In the genomic region with DNA sequence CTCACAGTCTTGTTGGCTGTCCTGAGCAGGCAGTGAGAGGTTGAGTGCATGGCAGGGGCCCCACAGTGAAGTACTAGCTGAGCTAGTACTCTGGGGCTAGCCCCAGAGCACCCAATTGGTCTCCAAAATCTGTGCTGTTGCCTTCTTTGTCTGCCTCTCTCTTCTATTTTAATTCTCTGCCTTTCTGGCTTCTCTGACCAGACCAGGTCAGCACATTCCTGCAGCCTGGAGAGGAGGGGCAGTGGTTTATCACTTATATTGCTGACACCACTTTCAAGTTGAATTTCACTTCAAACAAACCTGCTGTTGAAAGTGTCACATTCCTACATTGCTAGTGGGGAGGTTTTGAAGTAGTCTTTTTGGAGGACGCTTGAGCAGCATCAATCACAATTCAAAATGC, we compare ENCODE assay signal across 18 cellular contexts.
"Had no signal": no experiment of that assay in that cellular context is flagged by ENCODE, and none has a peak within 500 bp of the region (broad histone marks: within the 10 kb centered on the region; RNA-seq: fewer than 3 reads in every experiment).

No MANE protein-coding gene starts in this region.

- H3K4me3 Mint-ChIP-seq: naive thymus-derived CD8-positive, alpha-beta T cell had no signal

- H3K4me1 ChIP-seq: colonic mucosa, heart left ventricle, upper lobe of left lung, uterus had no signal

- H3K36me3 ChIP-seq: colonic mucosa, heart left ventricle, upper lobe of left lung, uterus had no signal

- H3K27ac ChIP-seq: colonic mucosa, heart left ventricle, upper lobe of left lung, uterus had no signal

- FAIRE-seq: endothelial cell of umbilical vein had no signal

- H3K9me3 ChIP-seq: colonic mucosa, mucosa of descending colon, uterus had no signal

- ATAC-seq: heart left ventricle; left lobe of liver; mucosa of descending colon; naive thymus-derived CD8-positive, alpha-beta T cell had no signal

- DNase-seq: colonic mucosa; dermis blood vessel endothelial cell; erythroblast; foreskin melanocyte; heart left ventricle; hippocampal formation; kidney glomerular epithelial cell; mammary epithelial cell; mucosa of descending colon; naive thymus-derived CD8-positive, alpha-beta T cell; posterior cingulate gyrus; stimulated activated CD4-positive, alpha-beta T cell treated with anti-CD3 and anti-CD28 coated beads, Interleukin-2, amount 100 ng/mL, for 48 hours; stimulated activated naive CD4-positive, alpha-beta T cell treated with Interleukin-2 at 50 U/mL for 16 hours; upper lobe of left lung; uterus had no signal

- H3K27ac Mint-ChIP-seq: naive thymus-derived CD8-positive, alpha-beta T cell had no signal

- H3K4me3 ChIP-seq: colonic mucosa, heart left ventricle, mucosa of descending colon, smooth muscle cell, upper lobe of left lung, uterus had no signal

- H3K4me1 Mint-ChIP-seq: naive thymus-derived CD8-positive, alpha-beta T cell had no signal

- H3K4me2 ChIP-seq: smooth muscle cell had no signal

- H3K27me3 ChIP-seq: colonic mucosa, upper lobe of left lung, uterus had no signal
